ENCODE assay signal across 1 cellular context in the genomic region with DNA sequence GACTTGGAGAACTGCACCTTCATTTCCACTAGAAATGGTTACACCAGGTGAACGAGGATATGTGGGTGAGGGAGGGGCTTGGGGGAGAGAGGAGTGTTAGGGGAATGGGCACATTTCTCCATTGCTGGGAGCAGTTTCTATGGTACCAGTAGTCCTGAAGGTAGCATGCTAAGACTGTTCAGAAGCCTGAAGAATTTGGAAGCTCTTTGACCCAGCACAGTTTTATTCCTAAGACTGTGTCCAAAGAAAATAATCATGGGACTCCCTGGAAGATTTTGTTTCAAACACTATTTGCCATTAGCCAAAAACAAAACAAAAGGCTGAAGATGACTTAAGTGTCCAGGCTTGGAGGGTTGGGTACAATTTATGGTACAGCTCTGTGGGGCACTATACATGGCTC.
TF ChIP-seq lines count a peak whose summit lies in the region.

No MANE protein-coding gene starts in this region.

TF ChIP-seq in GM23338, 12 proteins besides CTCF, POLR2A, EP300 and RAD21 (continued from another document):
- TF ChIP-seq, protein P1, sequence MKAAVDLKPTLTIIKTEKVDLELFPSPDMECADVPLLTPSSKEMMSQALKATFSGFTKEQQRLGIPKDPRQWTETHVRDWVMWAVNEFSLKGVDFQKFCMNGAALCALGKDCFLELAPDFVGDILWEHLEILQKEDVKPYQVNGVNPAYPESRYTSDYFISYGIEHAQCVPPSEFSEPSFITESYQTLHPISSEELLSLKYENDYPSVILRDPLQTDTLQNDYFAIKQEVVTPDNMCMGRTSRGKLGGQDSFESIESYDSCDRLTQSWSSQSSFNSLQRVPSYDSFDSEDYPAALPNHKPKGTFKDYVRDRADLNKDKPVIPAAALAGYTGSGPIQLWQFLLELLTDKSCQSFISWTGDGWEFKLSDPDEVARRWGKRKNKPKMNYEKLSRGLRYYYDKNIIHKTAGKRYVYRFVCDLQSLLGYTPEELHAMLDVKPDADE (IDR thresholded peaks at IDR 0.05), result no peak
- TF ChIP-seq POLR2AphosphoS5 (IDR thresholded peaks at IDR 0.05; ENCODE audit: low read depth) (no peak), EZH2phosphoT487 (IDR thresholded peaks at IDR 0.05; ENCODE audit: unreplicated experiment) (no peak), ZNF462 (CRISPR knock-in tag; IDR thresholded peaks at IDR 0.05) (no peak), CREB1 (CRISPR knock-in tag; IDR thresholded peaks at IDR 0.05; ENCODE audit: low read depth) (no peak)
